1 cellular context compared by ENCODE assay signal in genomic region chr3:134976948-134977347, GRCh38.
TF ChIP-seq lines count a peak whose summit lies in the region.

No MANE protein-coding gene starts in this region.

TF ChIP-seq in H1, 55 proteins besides CTCF, POLR2A, EP300 and RAD21:
- TF ChIP-seq CBX5 (IDR thresholded peaks at IDR 0.05; ENCODE audit: low read depth, low read length): no peak
- no peak for TF ChIP-seq ATF2 (IDR thresholded peaks at IDR 0.05; ENCODE audit: low read length)
- TF ChIP-seq JUN (IDR thresholded peaks at IDR 0.05; ENCODE audit: low read depth, low read length): no peak
- no peak for TF ChIP-seq POLR2AphosphoS5 (IDR thresholded peaks at IDR 0.05; ENCODE audit: low read depth, low read length)
- no peak for TF ChIP-seq BACH1 (IDR thresholded peaks at IDR 0.05; ENCODE audit: low read length)
- TF ChIP-seq CBX8 (IDR thresholded peaks at IDR 0.05; ENCODE audit: borderline replicate concordance, low read depth, low read length): no peak
- TF ChIP-seq ATF3 (IDR thresholded peaks at IDR 0.05; ENCODE audit: insufficient read depth, low read depth, low read length): no peak
- no peak for TF ChIP-seq RNF2 (IDR thresholded peaks at IDR 0.05; ENCODE audit: borderline replicate concordance, low read depth, low read length, missing control alignments, poor library complexity, severe bottlenecking)
- TF ChIP-seq HDAC6 (IDR thresholded peaks at IDR 0.05; ENCODE audit: low read depth, low read length): no peak
- TF ChIP-seq SAP30 (IDR thresholded peaks at IDR 0.05; ENCODE audit: insufficient read depth, insufficient replicate concordance, low read length): no peak
- no peak for TF ChIP-seq SUZ12 (IDR thresholded peaks at IDR 0.05; ENCODE audit: low read length)
- TF ChIP-seq KDM4A (IDR thresholded peaks at IDR 0.05; ENCODE audit: low read depth, low read length, severe bottlenecking): no peak
- no peak for TF ChIP-seq TBP (IDR thresholded peaks at IDR 0.05; ENCODE audit: low read depth, low read length)
- TF ChIP-seq MAX (IDR thresholded peaks at IDR 0.05): no peak
- no peak for TF ChIP-seq TEAD4 (IDR thresholded peaks at IDR 0.05; ENCODE audit: low read depth, low read length)
